ENCODE assay signal across 9 cellular contexts in genomic region chr6:111552241-111552744, GRCh38. TPM values are rescaled to one million over a fixed set of nuclear protein-coding genes. Genes with fewer than 3 reads are reported as not detected.
DNase-seq lines count a peak whose midpoint lies in the region; ATAC-seq, FAIRE-seq and TF ChIP-seq lines count a peak whose summit lies in the region.
"Had no signal": no experiment of that assay in that cellular context is flagged by ENCODE, and none has a peak within 500 bp of the region (broad histone marks: within the 10 kb centered on the region; RNA-seq: fewer than 3 reads in every experiment).

No MANE protein-coding gene starts in this region.

- WGBS in small intestine, 3 donors = 8 to 29% (median 24%) methylated on average over 11 of the region's 11 CpGs
- 49 to 67% (median 61%) methylated on average over 11 of the region's 11 CpGs for WGBS in spleen, 5 donors

- DNase-seq in COLO668 (lab: John Stamatoyannopoulos, UW; ENCODE audit: unreplicated experiment) (peak; percentile 67), NCI-H1694 (lab: John Stamatoyannopoulos, UW) (peak; percentile 83), brain pericyte (ENCODE audit: low read depth, low spot score) (peak; percentile 69), iris pigment epithelial cell (ENCODE audit: low read depth) (peak; percentile 93), small intestine (peak; percentile 56), spleen (no peak)

- peak overlapping the region in 1 of 2 donors; percentile 58 for H3K27ac ChIP-seq in small intestine (ENCODE audit: low read depth in 1 of 2, low read length in 1 of 2)
- H3K27ac ChIP-seq in spleen = no peak overlapping the region

- peaks cover 0 to 2% of the 10 kb centered on the region in 2 donors for H3K36me3 ChIP-seq in small intestine (ENCODE audit: control insufficient read depth in 2 of 2, insufficient read depth in 2 of 2, low read length in 2 of 2)
- H3K36me3 ChIP-seq in spleen = peaks cover 0 to under 1% (median 0%) of the 10 kb centered on the region in 6 donors

- FAIRE-seq in small intestine (lab: Jason Lieb, UNC) = no peak
- FAIRE-seq: GM18507 had no signal

- no peaks in the 10 kb centered on the region for H3K27me3 ChIP-seq in small intestine (ENCODE audit: control insufficient read depth in 2 of 2, insufficient read depth in 2 of 2, low read length in 2 of 2)
- no peaks in the 10 kb centered on the region for H3K27me3 ChIP-seq in spleen (replicated peaks in 1 of 7)

- ATAC-seq in HG03521 (IDR thresholded peaks at IDR 0.05; ENCODE audit: unreplicated experiment) = no peak
- ATAC-seq in GM18519 (IDR thresholded peaks at IDR 0.05; ENCODE audit: low FRiP score, unreplicated experiment) = no peak

- TF ChIP-seq CTCF in spleen (IDR thresholded peaks at IDR 0.05 in 8 of 11, conservative IDR thresholded peaks at IDR 0.05 in 3 of 11) = no peak

- H3K4me1 ChIP-seq in small intestine (ENCODE audit: control insufficient read depth in 2 of 2, insufficient read depth in 1 of 2, low read depth in 1 of 2, low read length in 1 of 2) (peaks cover 7 to 14% of the 10 kb centered on the region in 2 donors), spleen (peaks cover 0 to 14% (median 4%) of the 10 kb centered on the region in 6 donors)

- H3K9me3 ChIP-seq in small intestine (ENCODE audit: control insufficient read depth, low read depth) = no peaks in the 10 kb centered on the region
- no peaks in the 10 kb centered on the region for H3K9me3 ChIP-seq in spleen

- no peak for TF ChIP-seq POLR2A in spleen (IDR thresholded peaks at IDR 0.05)

- intact Hi-C loops in spleen (cut with DNase I; ENCODE audit: low total_unique reads) = no loop called here

- H3K4me3 ChIP-seq in small intestine (ENCODE audit: low read depth in 1 of 2, low read length in 2 of 2) = no peak overlapping the region
- no peak overlapping the region for H3K4me3 ChIP-seq in spleen

RNA-seq across cellular contexts. Expression of gene TRAF3IP2, which starts 53.4 kb away (rescaled TPM):
- polyA plus RNA-seq in small intestine (10 to 100 TPM; 40.4 to 50.0 (median 40.9) TPM), spleen (10 to 100 TPM; 18.5 to 30.1 (median 25.6) TPM)
- total RNA-seq in spleen = 10 to 100 TPM in 6 of 7 donors, 1 to 10 TPM in 1; 9.4 to 26.0 (median 15.2) TPM
